9 cellular contexts compared by ENCODE assay signal in genomic region chr10:4131407-4132215, GRCh38.
DNase-seq lines count a peak whose midpoint lies in the region; ATAC-seq, FAIRE-seq and TF ChIP-seq lines count a peak whose summit lies in the region.
"Had no signal": no experiment of that assay in that cellular context is flagged by ENCODE, and none has a peak within 500 bp of the region (broad histone marks: within the 10 kb centered on the region; RNA-seq: fewer than 3 reads in every experiment).

No MANE protein-coding gene starts in this region.

- H3K4me3 ChIP-seq in GM12865 (ENCODE audit: low read depth, low read length), result no peak overlapping the region
- no peak overlapping the region for H3K4me3 ChIP-seq in kidney (ENCODE audit: low read length in 2 of 2)
- H3K4me3 ChIP-seq in upper lobe of right lung, result peak overlapping the region; percentile 9

- H3K27me3 ChIP-seq in upper lobe of right lung, result no peaks in the 10 kb centered on the region

- H3K9me3 ChIP-seq in kidney (ENCODE audit: control insufficient read depth in 1 of 2, low read length in 2 of 2) (no peaks in the 10 kb centered on the region), upper lobe of right lung (no peaks in the 10 kb centered on the region)

- TF ChIP-seq CTCF in GM12865 (IDR thresholded peaks at IDR 0.05; ENCODE audit: insufficient read depth, low read depth, low read length, missing control alignments) (no peak), kidney (IDR thresholded peaks at IDR 0.05; ENCODE audit: borderline replicate concordance, extremely low read depth, insufficient read depth) (no peak), upper lobe of right lung (IDR thresholded peaks at IDR 0.05) (no peak), mesothelial cell of epicardium (IDR thresholded peaks at IDR 0.05; ENCODE audit: unreplicated experiment) (no peak)

- intact Hi-C loops in kidney (cut with DNase I) (no loop called here), upper lobe of right lung (cut with DNase I) (no loop called here)

- no peaks in the 10 kb centered on the region for H3K27me3 Mint-ChIP-seq in activated naive CD8-positive, alpha-beta T cell treated with anti-CD3 and anti-CD28 coated beads, Interleukin-2, amount 50 U/mL, for 24 hours
- H3K27me3 Mint-ChIP-seq in mesothelial cell of epicardium (ENCODE audit: low read depth), result no peaks in the 10 kb centered on the region
- H3K27me3 Mint-ChIP-seq: stimulated activated naive CD8-positive, alpha-beta T cell treated with anti-CD3 and anti-CD28 coated beads, Interleukin-15, Interleukin-2, amounts not matched to agents 100 ng/mL and 50 ng/mL, for 24 hours had no signal

- peak; percentile 85 for FAIRE-seq in kidney (lab: Jason Lieb, UNC)

- H3K9ac ChIP-seq in kidney (ENCODE audit: low read length in 2 of 2), result peak overlapping the region in 1 of 2 donors; percentile 24

- H3K4me1 Mint-ChIP-seq in activated naive CD8-positive, alpha-beta T cell treated with anti-CD3 and anti-CD28 coated beads, Interleukin-2, amount 50 U/mL, for 24 hours, result peaks cover 36% of the 10 kb centered on the region
- H3K4me1 Mint-ChIP-seq in mesothelial cell of epicardium, result no peaks in the 10 kb centered on the region

- H3K27ac Mint-ChIP-seq in activated naive CD8-positive, alpha-beta T cell treated with anti-CD3 and anti-CD28 coated beads, Interleukin-2, amount 50 U/mL, for 24 hours, result no peak overlapping the region
- H3K27ac Mint-ChIP-seq in mesothelial cell of epicardium, result no peak overlapping the region
- H3K27ac Mint-ChIP-seq: stimulated activated naive CD8-positive, alpha-beta T cell treated with anti-CD3 and anti-CD28 coated beads, Interleukin-15, Interleukin-2, amounts not matched to agents 100 ng/mL and 50 ng/mL, for 24 hours had no signal

- H3K4me1 ChIP-seq in kidney (ENCODE audit: control insufficient read depth in 1 of 2, insufficient read depth in 1 of 2, low read depth in 1 of 2, low read length in 2 of 2) (peaks cover 3 to 5% of the 10 kb centered on the region in 2 donors), upper lobe of right lung (peaks cover 33% of the 10 kb centered on the region)

- peaks cover 2% of the 10 kb centered on the region for H3K9me3 Mint-ChIP-seq in activated naive CD8-positive, alpha-beta T cell treated with anti-CD3 and anti-CD28 coated beads, Interleukin-2, amount 50 U/mL, for 24 hours
- peaks cover 2% of the 10 kb centered on the region for H3K9me3 Mint-ChIP-seq in mesothelial cell of epicardium

- ATAC-seq in GM21825 (IDR thresholded peaks at IDR 0.05; ENCODE audit: unreplicated experiment) (peak; percentile 43), upper lobe of right lung (peak; percentile 79)
- peak; percentile 76 for ATAC-seq in activated naive CD8-positive, alpha-beta T cell treated with anti-CD3 and anti-CD28 coated beads, Interleukin-2, amount 50 U/mL, for 24 hours

- H3K36me3 Mint-ChIP-seq in activated naive CD8-positive, alpha-beta T cell treated with anti-CD3 and anti-CD28 coated beads, Interleukin-2, amount 50 U/mL, for 24 hours (ENCODE audit: low read depth), result peaks cover under 1% of the 10 kb centered on the region
- peaks cover 1% of the 10 kb centered on the region for H3K36me3 Mint-ChIP-seq in mesothelial cell of epicardium

- H3K4me3 Mint-ChIP-seq in activated naive CD8-positive, alpha-beta T cell treated with anti-CD3 and anti-CD28 coated beads, Interleukin-2, amount 50 U/mL, for 24 hours, result no peak overlapping the region
- H3K4me3 Mint-ChIP-seq in mesothelial cell of epicardium, result no peak overlapping the region
- H3K4me3 Mint-ChIP-seq: stimulated activated naive CD8-positive, alpha-beta T cell treated with anti-CD3 and anti-CD28 coated beads, Interleukin-15, Interleukin-2, amounts not matched to agents 100 ng/mL and 50 ng/mL, for 24 hours had no signal

- H3K27ac ChIP-seq in kidney (ENCODE audit: low read depth in 2 of 2, low read length in 2 of 2), result peak overlapping the region in 1 of 2 donors; percentile 20
- peak overlapping the region; percentile 53 for H3K27ac ChIP-seq in upper lobe of right lung

- DNase-seq in GM12865 (ENCODE audit: low read depth) (peak; percentile 87), Kasumi-1 (lab: John Stamatoyannopoulos, UW) (peak; percentile 99), kidney (no peak), upper lobe of right lung (no peak), OCI-M2 (lab: John Stamatoyannopoulos, UW; ENCODE audit: unreplicated experiment) (no peak), mesothelial cell of epicardium (ENCODE audit: low spot score in 2 of 2, unreplicated experiment in 2 of 2) (no peak)
- no peak for DNase-seq in activated naive CD8-positive, alpha-beta T cell treated with anti-CD3 and anti-CD28 coated beads, Interleukin-2, amount 50 U/mL, for 24 hours

- H3K36me3 ChIP-seq in kidney (ENCODE audit: control insufficient read depth in 1 of 2, insufficient read depth in 2 of 2, low read length in 2 of 2) (no peaks in the 10 kb centered on the region), upper lobe of right lung (no peaks in the 10 kb centered on the region)

Comparison
In these comparisons a context has a peak if more than half of its experiments do, and no peak if none do; other contexts are left out.
1. DNase-seq: peak in GM12865 (single experiment) and Kasumi-1 (2 of 2); none in activated naive CD8-positive, alpha-beta T cell treated with anti-CD3 and anti-CD28 coated beads, Interleukin-2, amount 50 U/mL, for 24 hours (single experiment), kidney (single experiment), upper lobe of right lung (single experiment), OCI-M2 (single experiment) and mesothelial cell of epicardium (0 of 2).
2. Peak in every context shown above with its lines, with median percentiles within 50 percentile points of each other: ATAC-seq.